1 cellular context compared by ENCODE assay signal in the genomic region with DNA sequence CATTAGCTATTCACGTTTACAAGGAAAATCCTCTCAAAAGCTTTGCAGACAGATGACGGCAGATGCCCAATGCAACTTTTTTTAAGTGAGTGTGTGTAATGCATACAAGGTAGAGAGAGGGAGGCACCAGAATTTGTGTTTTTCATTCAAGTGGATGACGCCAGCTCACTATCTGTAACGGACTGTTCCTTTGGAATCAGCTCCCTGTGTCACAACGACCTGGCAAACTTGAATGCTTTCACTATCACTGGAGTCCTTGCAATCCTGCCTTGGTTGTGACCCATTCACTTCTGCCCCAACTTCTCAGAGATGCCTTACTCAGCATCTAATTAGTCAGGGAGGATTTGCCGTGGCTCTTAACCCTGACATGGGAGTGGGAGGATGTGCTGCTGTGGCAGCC.
TF ChIP-seq lines count a peak whose summit lies in the region.

No MANE protein-coding gene starts in this region.

TF ChIP-seq in WTC11, 78 proteins besides CTCF, POLR2A, EP300 and RAD21 (continued from another document):
- TF ChIP-seq ARID4B (CRISPR knock-in tag; IDR thresholded peaks at IDR 0.05; ENCODE audit: borderline replicate concordance) (no peak), ZNF396 (CRISPR knock-in tag; IDR thresholded peaks at IDR 0.05; ENCODE audit: borderline replicate concordance) (no peak), ZNF281 (CRISPR knock-in tag; IDR thresholded peaks at IDR 0.05) (no peak)
- TF ChIP-seq, protein P1, sequence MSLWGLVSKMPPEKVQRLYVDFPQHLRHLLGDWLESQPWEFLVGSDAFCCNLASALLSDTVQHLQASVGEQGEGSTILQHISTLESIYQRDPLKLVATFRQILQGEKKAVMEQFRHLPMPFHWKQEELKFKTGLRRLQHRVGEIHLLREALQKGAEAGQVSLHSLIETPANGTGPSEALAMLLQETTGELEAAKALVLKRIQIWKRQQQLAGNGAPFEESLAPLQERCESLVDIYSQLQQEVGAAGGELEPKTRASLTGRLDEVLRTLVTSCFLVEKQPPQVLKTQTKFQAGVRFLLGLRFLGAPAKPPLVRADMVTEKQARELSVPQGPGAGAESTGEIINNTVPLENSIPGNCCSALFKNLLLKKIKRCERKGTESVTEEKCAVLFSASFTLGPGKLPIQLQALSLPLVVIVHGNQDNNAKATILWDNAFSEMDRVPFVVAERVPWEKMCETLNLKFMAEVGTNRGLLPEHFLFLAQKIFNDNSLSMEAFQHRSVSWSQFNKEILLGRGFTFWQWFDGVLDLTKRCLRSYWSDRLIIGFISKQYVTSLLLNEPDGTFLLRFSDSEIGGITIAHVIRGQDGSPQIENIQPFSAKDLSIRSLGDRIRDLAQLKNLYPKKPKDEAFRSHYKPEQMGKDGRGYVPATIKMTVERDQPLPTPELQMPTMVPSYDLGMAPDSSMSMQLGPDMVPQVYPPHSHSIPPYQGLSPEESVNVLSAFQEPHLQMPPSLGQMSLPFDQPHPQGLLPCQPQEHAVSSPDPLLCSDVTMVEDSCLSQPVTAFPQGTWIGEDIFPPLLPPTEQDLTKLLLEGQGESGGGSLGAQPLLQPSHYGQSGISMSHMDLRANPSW (CRISPR knock-in tag; conservative IDR thresholded peaks at IDR 0.05; ENCODE audit: low read depth) = no peak
